ENCODE assay signal across 1 cellular context in genomic region chr1:241611063-241611462, GRCh38.
TF ChIP-seq lines count a peak whose summit lies in the region.

No MANE protein-coding gene starts in this region.

TF ChIP-seq in WTC11, 78 proteins besides CTCF, POLR2A, EP300 and RAD21 (continued from another document):
- TF ChIP-seq PRDM15 (CRISPR knock-in tag; IDR thresholded peaks at IDR 0.05) (no peak), ZNF416 (CRISPR knock-in tag; IDR thresholded peaks at IDR 0.05) (no peak)
TF ChIP-seq in WTC11: peak in this region for 0.
